8 cellular contexts compared by ENCODE assay signal in the genomic region with DNA sequence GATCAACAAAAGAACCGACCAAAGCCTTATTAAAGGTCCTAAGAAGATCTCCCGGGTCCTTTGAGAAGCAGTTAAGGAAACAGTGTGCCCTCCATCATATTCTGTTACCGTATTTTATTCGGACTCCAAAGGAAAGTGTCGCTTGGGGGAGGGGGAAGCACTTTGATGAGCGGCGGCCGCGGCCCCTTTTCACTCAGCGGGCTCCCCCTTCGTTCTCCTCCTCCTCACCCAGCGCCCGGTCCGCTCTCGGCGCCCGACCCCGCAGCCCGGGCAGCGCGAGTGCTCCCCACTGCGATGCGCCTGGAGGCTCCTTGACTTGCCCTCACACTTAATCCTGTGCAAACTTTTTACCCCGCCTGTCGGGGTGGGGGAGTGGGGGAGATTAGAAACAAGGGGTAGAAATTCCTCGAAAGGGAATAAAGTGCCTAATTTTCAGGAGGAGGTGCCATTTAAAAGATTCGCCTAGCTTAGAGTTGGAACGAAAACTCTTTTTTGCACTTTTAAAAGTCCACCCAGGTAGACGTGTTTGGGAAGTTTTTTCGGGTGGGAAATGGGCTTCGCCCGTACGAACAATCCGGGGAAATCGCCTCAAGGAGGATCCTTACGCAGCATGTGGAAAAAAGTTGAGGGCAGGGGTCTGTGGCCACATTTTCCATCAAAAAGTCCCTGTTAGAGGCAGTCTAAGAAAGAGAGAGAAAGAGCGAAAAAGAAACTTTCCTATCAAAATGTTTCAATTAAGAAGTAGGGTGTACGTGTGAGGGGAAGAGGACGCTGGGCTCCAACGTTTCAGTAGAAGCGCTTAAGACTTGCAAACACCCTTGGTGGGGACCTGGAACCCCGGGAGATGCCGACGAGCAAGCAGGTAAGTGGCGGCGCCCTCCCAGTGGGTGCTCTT. TPM values are rescaled to one million over a fixed set of nuclear protein-coding genes. Genes with fewer than 3 reads are reported as not detected.
DNase-seq lines count a peak whose midpoint lies in the region; ATAC-seq and TF ChIP-seq lines count a peak whose summit lies in the region.

No MANE protein-coding gene starts in this region.

- H3K9ac ChIP-seq in OCI-LY1 (ENCODE audit: low read length): peak overlapping the region; percentile 68
- H3K9ac ChIP-seq in neural progenitor cell: peak overlapping the region; percentile 49

- H3K27me3 Mint-ChIP-seq in neural progenitor cell (ENCODE audit: insufficient read depth, low read depth): peaks cover 51% of the 10 kb centered on the region

- no peak overlapping the region for H3K27ac ChIP-seq in OCI-LY1 (ENCODE audit: low read depth, low read length, poor library complexity, severe bottlenecking)
- peak overlapping the region in 45 of 59 donors; percentile 2 to 87 (median 56) for H3K27ac ChIP-seq in dorsolateral prefrontal cortex
- peak overlapping the region; percentile 92 for H3K27ac ChIP-seq in neural progenitor cell
- H3K27ac ChIP-seq in adrenal gland: no peak overlapping the region

- H3K4me3 Mint-ChIP-seq in neural progenitor cell: peak overlapping the region; percentile 94

- H3K9me3 Mint-ChIP-seq in neural progenitor cell: peaks cover 9% of the 10 kb centered on the region

- DNase-seq in NCI-H524 (lab: John Stamatoyannopoulos, UW) (peak; percentile 3 to 13), NCI-H524 treated with DMSO at 0.1 percent for 48 hours (lab: John Stamatoyannopoulos, UW) (no peak), dorsolateral prefrontal cortex (no peak), neural progenitor cell (ENCODE audit: low spot score) (peak; percentile 86), adrenal gland (no peak), SIG-M5 (lab: John Stamatoyannopoulos, UW) (no peak)

- H3F3A ChIP-seq in OCI-LY1 (ENCODE audit: insufficient read depth, low read length) (no peaks in the 10 kb centered on the region), neural progenitor cell (ENCODE audit: low read depth) (peaks cover 59% of the 10 kb centered on the region)

- H3K4me1 ChIP-seq in OCI-LY1 (ENCODE audit: insufficient read depth, low read length, severe bottlenecking) (peaks cover 46% of the 10 kb centered on the region), neural progenitor cell (peaks cover 34% of the 10 kb centered on the region), adrenal gland (replicated peaks in 1 of 2) (peaks cover 17 to 28% of the 10 kb centered on the region in 2 donors)

- peaks cover 30% of the 10 kb centered on the region for H3K4me1 Mint-ChIP-seq in neural progenitor cell

- no peak for TF ChIP-seq POLR2A in adrenal gland (IDR thresholded peaks at IDR 0.05)

- TF ChIP-seq CTCF in OCI-LY1 (IDR thresholded peaks at IDR 0.05; ENCODE audit: low read length): no peak
- no peak for TF ChIP-seq CTCF in dorsolateral prefrontal cortex (IDR thresholded peaks at IDR 0.05 in 54 of 56, conservative IDR thresholded peaks at IDR 0.05 in 2 of 56; ENCODE audit: low read depth in 1 of 56, partially characterized antibody in 56 of 56)
- TF ChIP-seq CTCF in neural progenitor cell (IDR thresholded peaks at IDR 0.05): no peak
- TF ChIP-seq CTCF in adrenal gland (IDR thresholded peaks at IDR 0.05): no peak

- peak overlapping the region; percentile 84 for H3K4me3 ChIP-seq in OCI-LY1 (ENCODE audit: low read depth, low read length, poor library complexity, severe bottlenecking)
- peak overlapping the region; percentile 40 to 74 (median 60) for H3K4me3 ChIP-seq in dorsolateral prefrontal cortex
- peak overlapping the region; percentile 93 for H3K4me3 ChIP-seq in neural progenitor cell
- peak overlapping the region in 2 of 4 donors; percentile 42 to 72 for H3K4me3 ChIP-seq in adrenal gland

- H3K27me3 ChIP-seq in OCI-LY1 (ENCODE audit: insufficient read depth, low read length) (no peaks in the 10 kb centered on the region), dorsolateral prefrontal cortex (peaks cover 0 to 100% (median 79%) of the 10 kb centered on the region in 45 donors), neural progenitor cell (peaks cover 59% of the 10 kb centered on the region), adrenal gland (peaks cover 65% of the 10 kb centered on the region)

- H3K9me2 ChIP-seq in OCI-LY1 (ENCODE audit: low read depth, low read length): no peaks in the 10 kb centered on the region

- intact Hi-C loops in dorsolateral prefrontal cortex (cut with DNase I) (no loop called here), adrenal gland (cut with DNase I) (no loop called here)

- H3K36me3 Mint-ChIP-seq in neural progenitor cell: peaks cover 54% of the 10 kb centered on the region

- H2AFZ ChIP-seq in OCI-LY1 (ENCODE audit: low read length) (no peak overlapping the region), neural progenitor cell (replicated peaks) (no peak overlapping the region)

- 8 to 13% (median 9%) methylated on average over 31 to 46 of the region's 46 CpGs for WGBS in adrenal gland, 4 donors

- H3K4me2 ChIP-seq in OCI-LY1 (ENCODE audit: low read length): peak overlapping the region; percentile 65
- peak overlapping the region; percentile 94 for H3K4me2 ChIP-seq in neural progenitor cell

- no peak for ATAC-seq in GM19023 (IDR thresholded peaks at IDR 0.05; ENCODE audit: unreplicated experiment)

- H3K9me3 ChIP-seq in OCI-LY1 (ENCODE audit: low read length): no peaks in the 10 kb centered on the region
- H3K9me3 ChIP-seq in neural progenitor cell (ENCODE audit: low read depth): no peaks in the 10 kb centered on the region
- no peaks in the 10 kb centered on the region for H3K9me3 ChIP-seq in adrenal gland (replicated peaks in 1 of 3)

- H3K27ac Mint-ChIP-seq in neural progenitor cell: peak overlapping the region; percentile 99

- H3K36me3 ChIP-seq in OCI-LY1 (ENCODE audit: insufficient read depth, low read length) (peaks cover 2% of the 10 kb centered on the region; the same call in 1 of the 2 replicates), neural progenitor cell (no peaks in the 10 kb centered on the region), adrenal gland (replicated peaks in 1 of 2) (no peaks in the 10 kb centered on the region)

- no peaks in the 10 kb centered on the region for H3K79me2 ChIP-seq in OCI-LY1 (ENCODE audit: insufficient read depth, low read length)
- peaks cover 100% of the 10 kb centered on the region for H3K79me2 ChIP-seq in neural progenitor cell (ENCODE audit: low read depth)

- H4K20me1 ChIP-seq in OCI-LY1 (ENCODE audit: insufficient read depth, low read length): no peaks in the 10 kb centered on the region
- peaks cover 44% of the 10 kb centered on the region for H4K20me1 ChIP-seq in neural progenitor cell (ENCODE audit: low read depth)

RNA-seq across cellular contexts. Expression of gene OTX1, which starts 1.1 kb away (rescaled TPM):
- 10 to 100 TPM in 1 of 120 experiments, 1 to 10 TPM in 119; 1.4 to 11.1 (median 4.2) TPM for total RNA-seq in dorsolateral prefrontal cortex
- 7.9 and 23.3 TPM in 2 replicates for total RNA-seq in neural progenitor cell (ENCODE audit: low replicate concordance)
- not detected for total RNA-seq in adrenal gland
- polyA plus RNA-seq in adrenal gland: under 1 TPM in 1 of 3 donors, not detected in 2; 0.24 TPM

Comparison
In these comparisons a context has a peak if more than half of its experiments do, and no peak if none do; other contexts are left out.
1. DNase-seq: peak in NCI-H524 (2 of 2) and neural progenitor cell (single experiment); none in NCI-H524 treated with DMSO at 0.1 percent for 48 hours (single experiment), dorsolateral prefrontal cortex (0 of 10), adrenal gland (0 of 7) and SIG-M5 (single experiment).
2. H3K27ac ChIP-seq: peak in dorsolateral prefrontal cortex (45 of 59) and neural progenitor cell (single experiment); none in OCI-LY1 (single experiment) and adrenal gland (0 of 5).